ENCODE assay signal across 29 cellular contexts in genomic region chr21:36613064-36613463, GRCh38.
DNase-seq lines count a peak whose midpoint lies in the region; ATAC-seq and TF ChIP-seq lines count a peak whose summit lies in the region.
"Had no signal": no experiment of that assay in that cellular context is flagged by ENCODE, and none has a peak within 500 bp of the region (broad histone marks: within the 10 kb centered on the region; RNA-seq: fewer than 3 reads in every experiment).

No MANE protein-coding gene starts in this region.

- H3F3A ChIP-seq in PC-3 (ENCODE audit: low read length, unreplicated experiment): no peaks in the 10 kb centered on the region

- H3K9me2 ChIP-seq in PC-3 (replicated peaks; ENCODE audit: low read length): no peaks in the 10 kb centered on the region

- peak overlapping the region; percentile 59 for H3K4me2 ChIP-seq in PC-3 (ENCODE audit: low read length)
- H3K4me2 ChIP-seq: hepatocyte had no signal

- H3K36me3 ChIP-seq in PC-3 (ENCODE audit: low read depth, low read length): no peaks in the 10 kb centered on the region
- H3K36me3 ChIP-seq: right atrium auricular region, thoracic aorta, vagina had no signal

- H4K20me1 ChIP-seq in PC-3 (ENCODE audit: low read length): no peaks in the 10 kb centered on the region

- DNase-seq in HCEC 1CT: peak; percentile 24
- DNase-seq in PC-3: peak; percentile 88
- DNase-seq in choroid plexus epithelial cell (ENCODE audit: low read depth): peak; percentile 74
- DNase-seq in retina: peak; percentile 58
- DNase-seq in CD1c-positive myeloid dendritic cell (ENCODE audit: extremely low spot score): no peak
- DNase-seq: activated CD4-positive, alpha-beta memory T cell treated with anti-CD3 and anti-CD28 coated beads for 36 hours; activated CD8-positive, alpha-beta memory T cell treated with anti-CD3 and anti-CD28 coated beads, Interleukin-2, amount 50 U/mL, for 48 hours; activated naive CD8-positive, alpha-beta T cell treated with anti-CD3 and anti-CD28 coated beads for 36 hours; CD8-positive, alpha-beta T cell; effector CD4-positive, alpha-beta T cell; foreskin melanocyte; immature natural killer cell; left ventricle myocardium superior; midbrain; naive thymus-derived CD8-positive, alpha-beta T cell; NCI-H2171 treated with DMSO at 0.1 percent for 48 hours; NCI-H526; stimulated activated CD4-positive, alpha-beta T cell treated with anti-CD3 and anti-CD28 coated beads, Interleukin-12 subunit alpha, Interleukin-12 subunit beta, amount 100 ng/mL, for 4 hours; stimulated activated CD4-positive, alpha-beta T cell treated with anti-CD3 and anti-CD28 coated beads, Interleukin-4, amount 100 ng/mL, for 24 hours; stimulated activated naive CD4-positive, alpha-beta T cell; T1000 had no signal

- H3K79me2 ChIP-seq in PC-3 (ENCODE audit: low read length): no peaks in the 10 kb centered on the region
- H3K79me2 ChIP-seq: hepatocyte had no signal

- H3K9ac ChIP-seq in PC-3 (ENCODE audit: low read length): peak overlapping the region; percentile 27; the same call in 1 of the 2 replicates

- peak overlapping the region; percentile 15; the same call in 1 of the 2 replicates for H2AFZ ChIP-seq in PC-3 (ENCODE audit: low read length)
- H2AFZ ChIP-seq: hepatocyte had no signal

- no TSS peak for BruUV-seq in PC-3 (replicated peaks; lab: Mats Ljungman, UMichigan)

- peaks cover 26% of the 10 kb centered on the region for H3K4me1 ChIP-seq in PC-3 (ENCODE audit: insufficient read depth, low read length)
- H3K4me1 ChIP-seq: right atrium auricular region, vagina had no signal

- TF ChIP-seq CTCF in PC-3 (conservative IDR thresholded peaks at IDR 0.05; ENCODE audit: low read depth, low read length): no peak
- no peak for TF ChIP-seq CTCF in choroid plexus epithelial cell (conservative IDR thresholded peaks at IDR 0.05; ENCODE audit: low read depth, low read length)

- intact Hi-C loops in PC-3 (cut with micrococcal nuclease): no loop called here

- H3K27ac ChIP-seq in PC-3 (ENCODE audit: low read length): peak overlapping the region; percentile 62
- H3K27ac ChIP-seq: hepatocyte, right atrium auricular region, thoracic aorta, vagina had no signal

- H3K4me3 ChIP-seq in PC-3 (ENCODE audit: low read length) (peak overlapping the region; percentile 26), choroid plexus epithelial cell (ENCODE audit: low read depth, low read length) (no peak overlapping the region)
- H3K4me3 ChIP-seq: hepatocyte, right atrium auricular region, thoracic aorta, vagina had no signal

- POLR2A ChIA-PET in PC-3 (lab: Charles Lee; ENCODE audit: unreplicated experiment): no interaction called here

- ATAC-seq in PC-3 (peak; percentile 85), HG03457 (IDR thresholded peaks at IDR 0.05; ENCODE audit: unreplicated experiment) (no peak), HG03097 (IDR thresholded peaks at IDR 0.05; ENCODE audit: low FRiP score, unreplicated experiment) (no peak)
- ATAC-seq: activated CD4-positive, CD25-positive, alpha-beta regulatory T cell treated with anti-CD3 and anti-CD28 coated beads, Interleukin-2, amount 50 U/mL, for 24 hours; CD8-positive, alpha-beta T cell; left ventricle myocardium superior; naive thymus-derived CD8-positive, alpha-beta T cell; Right ventricle myocardium inferior had no signal

- H3K9me3 ChIP-seq in PC-3 (ENCODE audit: low read length): no peaks in the 10 kb centered on the region
- H3K9me3 ChIP-seq: thoracic aorta, vagina had no signal

- CTCF ChIA-PET in PC-3 (lab: Charles Lee): no interaction called here

- H3K27me3 ChIP-seq in PC-3 (ENCODE audit: low read length): no peaks in the 10 kb centered on the region
- H3K27me3 ChIP-seq: hepatocyte, right atrium auricular region, vagina had no signal
